In the genomic region with DNA sequence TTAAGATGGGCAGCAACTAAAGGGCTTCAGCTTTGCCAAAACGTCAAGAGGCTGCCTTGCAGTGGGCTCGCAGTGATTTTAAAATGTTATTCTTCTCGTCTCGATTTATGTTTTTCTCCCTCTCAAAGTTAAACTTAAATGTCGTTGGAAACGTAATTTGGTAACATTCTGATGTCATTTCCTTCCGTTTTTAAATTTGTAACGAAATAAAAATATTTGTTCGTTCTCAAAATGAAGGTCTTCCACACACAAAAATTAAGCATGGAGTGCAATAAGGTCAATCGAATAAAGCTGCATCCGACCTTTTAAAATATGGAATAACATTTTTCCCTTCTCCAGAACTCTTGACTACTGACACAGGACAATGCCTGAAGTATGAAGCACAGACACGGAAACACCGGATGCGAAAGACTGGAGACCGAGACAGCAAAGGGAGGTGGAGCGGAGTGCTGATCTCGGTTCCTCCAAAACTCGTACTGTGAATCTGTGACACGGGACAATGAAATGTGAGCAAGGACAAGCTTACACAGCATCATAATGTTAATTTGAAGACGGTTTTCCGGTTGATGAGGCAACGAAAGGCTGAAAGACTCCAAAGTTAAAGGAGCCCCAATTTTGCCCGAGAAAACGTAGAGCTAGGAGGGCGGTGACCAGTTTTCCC, we compare ENCODE assay signal across 8 cellular contexts. TPM values are rescaled to one million over a fixed set of nuclear protein-coding genes. Genes with fewer than 3 reads are reported as not detected.
DNase-seq lines count a peak whose midpoint lies in the region; ATAC-seq and TF ChIP-seq lines count a peak whose summit lies in the region.

No MANE protein-coding gene starts in this region.

- H3K27me3 ChIP-seq in HUES48 (ENCODE audit: control insufficient read depth, insufficient read depth, low read length): peaks cover 3% of the 10 kb centered on the region; the same call in 1 of the 2 replicates
- H3K27me3 ChIP-seq in kidney epithelial cell (ENCODE audit: control insufficient read depth, insufficient read depth, low read length): no peaks in the 10 kb centered on the region

- H3K9me3 ChIP-seq in HUES48 (ENCODE audit: control insufficient read depth, insufficient read depth, low read length): no peaks in the 10 kb centered on the region

- peaks cover 10 to 26% of the 10 kb centered on the region in 2 donors for H3K36me3 Mint-ChIP-seq in CD14-positive monocyte
- no peaks in the 10 kb centered on the region for H3K36me3 Mint-ChIP-seq in stimulated activated memory B cell treated with anti-CD40 and anti-IgM and Interleukin-4, amounts not matched to agents 10 μg/mL and 1 μg/mL and 100 μg/mL, for 72 hours

- peaks cover 2 to 4% (median 2%) of the 10 kb centered on the region in 3 donors for H3K27me3 Mint-ChIP-seq in CD14-positive monocyte (ENCODE audit: low read depth in 3 of 3)
- peaks cover 5% of the 10 kb centered on the region for H3K27me3 Mint-ChIP-seq in stimulated activated memory B cell treated with anti-CD40 and anti-IgM and Interleukin-4, amounts not matched to agents 10 μg/mL and 1 μg/mL and 100 μg/mL, for 72 hours

- H3K36me3 ChIP-seq in HUES48 (ENCODE audit: control insufficient read depth, insufficient read depth, low read length): no peaks in the 10 kb centered on the region
- H3K36me3 ChIP-seq in kidney epithelial cell (ENCODE audit: control insufficient read depth, insufficient read depth, low read length): no peaks in the 10 kb centered on the region

- TF ChIP-seq CTCF in CD14-positive monocyte (IDR thresholded peaks at IDR 0.05) (no peak), choroid plexus epithelial cell (conservative IDR thresholded peaks at IDR 0.05; ENCODE audit: low read depth, low read length) (no peak), kidney epithelial cell (IDR thresholded peaks at IDR 0.05; ENCODE audit: insufficient read depth, low read length, poor library complexity, severe bottlenecking) (no peak)

- intact Hi-C loops in CD14-positive monocyte (cut with micrococcal nuclease): loop anchor here (5.0 to 10.0 kb wide), 2 partner anchors 34 to 52 kb away; no protein-coding TSS in a partner anchor

- H3K4me3 ChIP-seq in HUES48 (ENCODE audit: low read depth, low read length) (peak overlapping the region; percentile 86), choroid plexus epithelial cell (ENCODE audit: low read depth, low read length) (peak overlapping the region; percentile 88), kidney epithelial cell (ENCODE audit: low read depth, low read length) (peak overlapping the region; percentile 70)

- peak overlapping the region; percentile 94 to 95 for H3K4me3 Mint-ChIP-seq in CD14-positive monocyte
- H3K4me3 Mint-ChIP-seq in stimulated activated memory B cell treated with anti-CD40 and anti-IgM and Interleukin-4, amounts not matched to agents 10 μg/mL and 1 μg/mL and 100 μg/mL, for 72 hours: peak overlapping the region; percentile 90

- peaks cover 3% of the 10 kb centered on the region for H3K4me1 ChIP-seq in HUES48 (ENCODE audit: control insufficient read depth, insufficient read depth, low read length)

- peak overlapping the region; percentile 67 for H3K27ac ChIP-seq in HUES48 (ENCODE audit: low read depth, low read length)

- peaks cover 53% of the 10 kb centered on the region for H3K4me1 Mint-ChIP-seq in CD14-positive monocyte
- peaks cover 38% of the 10 kb centered on the region for H3K4me1 Mint-ChIP-seq in stimulated activated memory B cell treated with anti-CD40 and anti-IgM and Interleukin-4, amounts not matched to agents 10 μg/mL and 1 μg/mL and 100 μg/mL, for 72 hours

- DNase-seq in CD14-positive monocyte (ENCODE audit: low spot score) (peak; percentile 81), T follicular helper cell (ENCODE audit: low read depth) (peak; percentile 27), choroid plexus epithelial cell (ENCODE audit: low read depth) (peak; percentile 58), kidney epithelial cell (ENCODE audit: low read depth) (no peak)

- peak overlapping the region; percentile 35; the same call in 1 of the 2 replicates for H3K9ac ChIP-seq in HUES48 (ENCODE audit: low read depth, low read length)

- H3K27ac Mint-ChIP-seq in CD14-positive monocyte: peak overlapping the region; percentile 97 to 99 (median 99)
- H3K27ac Mint-ChIP-seq in stimulated activated memory B cell treated with anti-CD40 and anti-IgM and Interleukin-4, amounts not matched to agents 10 μg/mL and 1 μg/mL and 100 μg/mL, for 72 hours: peak overlapping the region; percentile 91

- no peaks in the 10 kb centered on the region for H3K9me3 Mint-ChIP-seq in CD14-positive monocyte
- no peaks in the 10 kb centered on the region for H3K9me3 Mint-ChIP-seq in stimulated activated memory B cell treated with anti-CD40 and anti-IgM and Interleukin-4, amounts not matched to agents 10 μg/mL and 1 μg/mL and 100 μg/mL, for 72 hours

- peak; percentile 29 for ATAC-seq in GM19035 (IDR thresholded peaks at IDR 0.05; ENCODE audit: unreplicated experiment)
- ATAC-seq in stimulated activated memory B cell treated with anti-CD40 and anti-IgM and Interleukin-4, amounts not matched to agents 10 μg/mL and 1 μg/mL and 100 μg/mL, for 72 hours: peak; percentile 71
- ATAC-seq in GM18858 (IDR thresholded peaks at IDR 0.05; ENCODE audit: unreplicated experiment): no peak

RNA-seq across cellular contexts. Expression of gene MTMR6, which starts 0.8 kb away (rescaled TPM):
- 10 to 100 TPM; 24.4 to 31.9 TPM for polyA plus RNA-seq in CD14-positive monocyte
- total RNA-seq in kidney epithelial cell: 25.7 and 27.6 TPM in 2 replicates

RNA-seq across cellular contexts. Expression of gene NUP58, which starts 15.0 kb away (rescaled TPM):
- polyA plus RNA-seq in CD14-positive monocyte: 10 to 100 TPM; 25.1 to 26.3 TPM
- 56.0 and 90.5 TPM in 2 replicates for total RNA-seq in kidney epithelial cell
